Comparison of ENCODE assay signal across 25 cellular contexts in the genomic region with DNA sequence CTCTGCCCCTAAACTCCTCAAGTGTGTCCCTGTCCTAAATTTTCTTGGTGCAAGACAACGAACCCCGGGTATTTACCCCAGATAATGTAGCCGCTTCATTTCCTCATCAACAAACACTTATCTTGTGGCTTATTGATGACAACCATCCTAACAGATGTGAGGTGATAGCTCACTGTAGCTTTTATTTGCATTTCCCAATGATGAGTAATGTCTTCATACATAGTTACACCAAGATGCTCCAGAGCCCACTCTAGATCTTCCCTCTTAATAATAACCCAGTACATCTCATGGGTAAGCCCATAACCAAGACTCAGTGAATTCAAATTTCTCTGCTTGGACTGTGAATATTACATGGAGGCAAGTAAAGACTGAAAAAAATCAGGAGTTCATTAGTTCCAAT. TPM values are rescaled to one million over a fixed set of nuclear protein-coding genes. Genes with fewer than 3 reads are reported as not detected.
A peak's percentile ranks its signal among the peaks of the same experiment; 100 is the strongest.
DNase-seq lines count a peak whose midpoint lies in the region; ATAC-seq and TF ChIP-seq lines count a peak whose summit lies in the region.
"Had no signal": no experiment of that assay in that cellular context is flagged by ENCODE, and none has a peak within 500 bp of the region (broad histone marks: within the 10 kb centered on the region; RNA-seq: fewer than 3 reads in every experiment).

No MANE protein-coding gene starts in this region.

- peaks cover 20% of the 10 kb centered on the region for H3K4me1 ChIP-seq in RWPE2 (ENCODE audit: insufficient read depth, poor library complexity, severe bottlenecking)
- H3K4me1 ChIP-seq: ascending aorta, uterus had no signal

- H3K36me3 ChIP-seq in RWPE2 (ENCODE audit: low read depth): no peaks in the 10 kb centered on the region
- H3K36me3 ChIP-seq: ascending aorta, lower lobe of right lung, uterus had no signal

- TF ChIP-seq CTCF in RWPE2 (IDR thresholded peaks at IDR 0.05; ENCODE audit: poor library complexity, severe bottlenecking): no peak
- TF ChIP-seq CTCF in foreskin fibroblast (IDR thresholded peaks at IDR 0.05; ENCODE audit: low read depth, low read length): no peak

- ATAC-seq in RWPE2 (ENCODE audit: low read depth): peak; percentile 39; the same call in 1 of the 3 replicates
- ATAC-seq in HG02938 (IDR thresholded peaks at IDR 0.05; ENCODE audit: unreplicated experiment): no peak
- ATAC-seq: lower lobe of right lung; stimulated activated memory B cell treated with anti-CD40 and anti-IgM and Interleukin-4, amounts not matched to agents 10 μg/mL and 1 μg/mL and 100 μg/mL, for 72 hours; T-cell had no signal

- H3K27ac ChIP-seq in RWPE2 (ENCODE audit: poor library complexity, severe bottlenecking): no peak overlapping the region
- H3K27ac ChIP-seq: ascending aorta, epithelial cell of prostate, lower lobe of right lung, uterus had no signal

- H3K4me3 ChIP-seq in RWPE2 (ENCODE audit: severe bottlenecking) (no peak overlapping the region), foreskin fibroblast (ENCODE audit: low read depth in 1 of 2, low read length in 2 of 2) (no peak overlapping the region)
- H3K4me3 ChIP-seq: ascending aorta, lower lobe of right lung, uterus had no signal

- DNase-seq in ACHN (peak; percentile 17), HCEC 1CT (peak; percentile 75), RWPE2 (ENCODE audit: low spot score) (no peak), foreskin fibroblast (peak; percentile 56 to 65), occipital lobe (lab: John Stamatoyannopoulos, UW) (no peak), NCI-H2171 treated with DMSO at 0.1 percent for 48 hours (lab: John Stamatoyannopoulos, UW) (no peak)
- DNase-seq in activated CD4-positive, alpha-beta T cell treated with anti-CD3 and anti-CD28 coated beads, Interleukin-2, amount 50 U/mL, for 4 hours: no peak
- DNase-seq: activated CD4-positive, alpha-beta T cell treated with anti-CD3 and anti-CD28 coated beads, Interleukin-2, amount 10 ng/mL, durations not matched to agents 7 days and 5 days; CD4-positive, alpha-beta memory T cell; cerebellar nuclear complex; DMS79 treated with DMSO at 0.1 percent for 48 hours; foreskin melanocyte; hippocampal formation; lower lobe of right lung; NCI-H2107; NCI-H526; Right ventricle myocardium superior; T-cell; uterus had no signal

- H3K27me3 ChIP-seq in RWPE2 (ENCODE audit: insufficient read depth, poor library complexity, severe bottlenecking): no peaks in the 10 kb centered on the region
- H3K27me3 ChIP-seq: ascending aorta, uterus had no signal

- in situ Hi-C loops in ACHN (cut with HindIII; ENCODE audit: low pct_ligation_motif_present, low pct_unique_long_range_greater_than_20kb, low sequenced_read_pairs): no loop called here

- no peaks in the 10 kb centered on the region for H3K9me3 ChIP-seq in RWPE2 (ENCODE audit: severe bottlenecking)
- H3K9me3 ChIP-seq: ascending aorta, lower lobe of right lung, uterus had no signal

RNA-seq across cellular contexts. Expression of a gene that starts 48.2 kb away (rescaled TPM):
- total RNA-seq in occipital lobe: 27.1 TPM
- total RNA-seq: activated CD4-positive, alpha-beta T cell treated with anti-CD3 and anti-CD28 coated beads, Interleukin-2, amount 10 ng/mL, durations not matched to agents 7 days and 5 days; activated T-helper 1 cell treated with anti-CD3 and anti-CD28 coated beads, Interleukin-12 subunit alpha, Interleukin-12 subunit beta, Interleukin-2, Interleukin-4 antibody, amounts not matched to agents 30 ng/mL and 10 ng/mL and 1 ng/mL, durations not matched to agents 14 hours and 24 hours and 36 hours; CD4-positive, alpha-beta memory T cell; skeletal muscle tissue; T-cell had no signal

Comparison
In these comparisons a context has a peak if more than half of its experiments do, and no peak if none do; other contexts are left out.
1. DNase-seq: peak in ACHN (single experiment), HCEC 1CT (single experiment) and foreskin fibroblast (2 of 2); none in RWPE2 (single experiment), occipital lobe (single experiment), NCI-H2171 treated with DMSO at 0.1 percent for 48 hours (single experiment) and activated CD4-positive, alpha-beta T cell treated with anti-CD3 and anti-CD28 coated beads, Interleukin-2, amount 50 U/mL, for 4 hours (0 of 2).